9 cellular contexts compared by ENCODE assay signal in genomic region chr5:125961150-125961549, GRCh38.
DNase-seq lines count a peak whose midpoint lies in the region; ATAC-seq and TF ChIP-seq lines count a peak whose summit lies in the region.
"Had no signal": no experiment of that assay in that cellular context is flagged by ENCODE, and none has a peak within 500 bp of the region (broad histone marks: within the 10 kb centered on the region; RNA-seq: fewer than 3 reads in every experiment).

No MANE protein-coding gene starts in this region.

- DNase-seq in activated naive CD8-positive, alpha-beta T cell treated with anti-CD3 and anti-CD28 coated beads, Interleukin-2, amount 50 U/mL, for 24 hours: no peak
- DNase-seq in gastrocnemius medialis (no peak), suprapubic skin (ENCODE audit: low spot score in 2 of 2) (no peak), DMS79 (lab: John Stamatoyannopoulos, UW) (no peak)
- DNase-seq: hippocampal formation, NCI-H2171 treated with DMSO at 0.1 percent for 48 hours had no signal

- no peak for TF ChIP-seq EP300 in suprapubic skin (IDR thresholded peaks at IDR 0.05)

- no peaks in the 10 kb centered on the region for H3K36me3 Mint-ChIP-seq in activated naive CD8-positive, alpha-beta T cell treated with anti-CD3 and anti-CD28 coated beads, Interleukin-2, amount 50 U/mL, for 24 hours (ENCODE audit: low read depth)

- no peak for TF ChIP-seq POLR2A in gastrocnemius medialis (IDR thresholded peaks at IDR 0.05)
- no peak for TF ChIP-seq POLR2A in suprapubic skin (IDR thresholded peaks at IDR 0.05)

- H3K9me3 ChIP-seq in gastrocnemius medialis (no peaks in the 10 kb centered on the region), suprapubic skin (no peaks in the 10 kb centered on the region)

- H3K27ac Mint-ChIP-seq in activated naive CD8-positive, alpha-beta T cell treated with anti-CD3 and anti-CD28 coated beads, Interleukin-2, amount 50 U/mL, for 24 hours: no peak overlapping the region

- in situ Hi-C loops in gastrocnemius medialis (cut with MboI; ENCODE audit: low sequenced_read_pairs in 4 of 4): no loop called here

- ATAC-seq in GM19023 (IDR thresholded peaks at IDR 0.05; ENCODE audit: unreplicated experiment) (peak; percentile 95), GM21723 (IDR thresholded peaks at IDR 0.05; ENCODE audit: unreplicated experiment) (peak; percentile 100), HG03196 (IDR thresholded peaks at IDR 0.05; ENCODE audit: unreplicated experiment) (peak; percentile 100), gastrocnemius medialis (no peak)
- ATAC-seq in activated naive CD8-positive, alpha-beta T cell treated with anti-CD3 and anti-CD28 coated beads, Interleukin-2, amount 50 U/mL, for 24 hours: peak; percentile 40

- H3K4me1 Mint-ChIP-seq in activated naive CD8-positive, alpha-beta T cell treated with anti-CD3 and anti-CD28 coated beads, Interleukin-2, amount 50 U/mL, for 24 hours: no peaks in the 10 kb centered on the region

- H3K36me3 ChIP-seq in gastrocnemius medialis (no peaks in the 10 kb centered on the region), suprapubic skin (no peaks in the 10 kb centered on the region)

- H3K4me3 ChIP-seq in gastrocnemius medialis (no peak overlapping the region), suprapubic skin (no peak overlapping the region)

- H3K27ac ChIP-seq in gastrocnemius medialis (no peak overlapping the region), suprapubic skin (no peak overlapping the region)

- no peaks in the 10 kb centered on the region for H3K9me3 Mint-ChIP-seq in activated naive CD8-positive, alpha-beta T cell treated with anti-CD3 and anti-CD28 coated beads, Interleukin-2, amount 50 U/mL, for 24 hours

- H3K4me1 ChIP-seq in gastrocnemius medialis (no peaks in the 10 kb centered on the region), suprapubic skin (no peaks in the 10 kb centered on the region)

- intact Hi-C loops in gastrocnemius medialis (cut with DNase I; ENCODE audit: low total_unique reads): loop anchor here (10.0 kb wide), 1 partner anchor 1394 kb away; no protein-coding TSS in a partner anchor

- TF ChIP-seq CTCF in gastrocnemius medialis (IDR thresholded peaks at IDR 0.05 in 4 of 5, conservative IDR thresholded peaks at IDR 0.05 in 1 of 5) (no peak), suprapubic skin (IDR thresholded peaks at IDR 0.05) (no peak)

- H3K27me3 ChIP-seq in gastrocnemius medialis (no peaks in the 10 kb centered on the region), suprapubic skin (no peaks in the 10 kb centered on the region)

- no peaks in the 10 kb centered on the region for H3K27me3 Mint-ChIP-seq in activated naive CD8-positive, alpha-beta T cell treated with anti-CD3 and anti-CD28 coated beads, Interleukin-2, amount 50 U/mL, for 24 hours

- 89% methylated on average over 1 of the region's 1 CpG for WGBS in suprapubic skin

- no peak overlapping the region for H3K4me3 Mint-ChIP-seq in activated naive CD8-positive, alpha-beta T cell treated with anti-CD3 and anti-CD28 coated beads, Interleukin-2, amount 50 U/mL, for 24 hours

Comparison
In these comparisons a context has a peak if more than half of its experiments do, and no peak if none do; other contexts are left out.
1. ATAC-seq: peak in GM19023 (single experiment), GM21723 (single experiment), HG03196 (single experiment) and activated naive CD8-positive, alpha-beta T cell treated with anti-CD3 and anti-CD28 coated beads, Interleukin-2, amount 50 U/mL, for 24 hours (single experiment); none in gastrocnemius medialis (0 of 2).